ENCODE assay signal across 8 cellular contexts in genomic region chr2:182980115-182980514, GRCh38.
A peak's percentile ranks its signal among the peaks of the same experiment; 100 is the strongest.
DNase-seq lines count a peak whose midpoint lies in the region; ATAC-seq, FAIRE-seq and TF ChIP-seq lines count a peak whose summit lies in the region.

No MANE protein-coding gene starts in this region.

- H3K27ac ChIP-seq in brain microvascular endothelial cell: no peak overlapping the region

- no peaks in the 10 kb centered on the region for H3K27me3 ChIP-seq in brain microvascular endothelial cell (replicated peaks)

- no peak overlapping the region for H3K4me3 ChIP-seq in choroid plexus epithelial cell (ENCODE audit: low read depth, low read length)
- H3K4me3 ChIP-seq in brain microvascular endothelial cell (ENCODE audit: low read depth, low read length): no peak overlapping the region

- ATAC-seq in GM21381 (IDR thresholded peaks at IDR 0.05; ENCODE audit: unreplicated experiment) (peak; percentile 64), HG03571 (IDR thresholded peaks at IDR 0.05; ENCODE audit: unreplicated experiment) (peak; percentile 78)

- FAIRE-seq in D721Med (lab: Jason Lieb, UNC): no peak

- H3K36me3 ChIP-seq in brain microvascular endothelial cell (replicated peaks): peaks cover 32% of the 10 kb centered on the region

- in situ Hi-C loops in brain microvascular endothelial cell (cut with HindIII; ENCODE audit: low pct_ligation_motif_present, low sequenced_read_pairs): no loop called here

- peak; percentile 63 for TF ChIP-seq CTCF in D721Med (IDR thresholded peaks at IDR 0.05; ENCODE audit: insufficient read depth, missing control alignments)
- peak; percentile 45 for TF ChIP-seq CTCF in choroid plexus epithelial cell (conservative IDR thresholded peaks at IDR 0.05; ENCODE audit: low read depth, low read length)
- TF ChIP-seq CTCF in brain microvascular endothelial cell (IDR thresholded peaks at IDR 0.05; ENCODE audit: low read depth, low read length, missing control alignments): no peak

- DNase-seq in D721Med (ENCODE audit: insufficient read length, low spot score) (no peak), NCI-H774 (lab: John Stamatoyannopoulos, UW) (peak; percentile 60), choroid plexus epithelial cell (ENCODE audit: low read depth) (peak; percentile 67), midbrain (lab: John Stamatoyannopoulos, UW) (peak; percentile 36), brain microvascular endothelial cell (no peak), NCI-H187 (lab: John Stamatoyannopoulos, UW) (no peak)

Comparison
In these comparisons a context has a peak if more than half of its experiments do, and no peak if none do; other contexts are left out.
1. DNase-seq: peak in NCI-H774 (single experiment), choroid plexus epithelial cell (single experiment) and midbrain (single experiment); none in D721Med (single experiment), brain microvascular endothelial cell (single experiment) and NCI-H187 (0 of 2).